ENCODE assay signal across 1 cellular context in the genomic region with DNA sequence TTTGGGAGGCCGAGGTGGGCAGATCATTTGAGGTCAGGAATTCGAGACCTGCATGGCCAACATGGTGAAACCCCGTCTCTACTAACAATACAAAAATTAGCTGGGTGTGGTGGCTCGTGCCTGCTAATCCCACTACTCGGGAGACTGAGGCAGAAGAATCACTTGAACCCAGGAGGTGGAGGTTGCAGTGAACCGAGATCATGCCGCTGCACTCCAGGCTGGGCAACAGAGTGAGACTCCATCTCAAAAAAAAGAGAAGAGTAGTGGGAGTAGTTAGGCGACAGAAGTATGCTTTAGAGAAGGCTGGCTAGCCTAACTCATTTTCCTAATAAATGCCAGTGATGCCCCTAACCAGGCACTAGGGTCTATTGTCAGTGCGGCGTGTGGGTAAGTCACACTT. TPM values are rescaled to one million over a fixed set of nuclear protein-coding genes. Genes with fewer than 3 reads are reported as not detected.
"Had no signal": no experiment of that assay in that cellular context is flagged by ENCODE, and none has a peak within 500 bp of the region (broad histone marks: within the 10 kb centered on the region; RNA-seq: fewer than 3 reads in every experiment).

No MANE protein-coding gene starts in this region.

RNA-seq across cellular contexts. Expression of a gene that starts 51.9 kb away (rescaled TPM):
- total RNA-seq: T-helper 1 cell treated with Interleukin-12 subunit alpha and Interleukin-12 subunit beta and Interleukin-4 antibody, amounts not matched to agents 30 ng/mL and 1 ng/mL, for 36 hours had no signal
